20 cellular contexts compared by ENCODE assay signal in genomic region chr20:10682939-10683338, GRCh38. TPM values are rescaled to one million over a fixed set of nuclear protein-coding genes. Genes with fewer than 3 reads are reported as not detected.
DNase-seq lines count a peak whose midpoint lies in the region; ATAC-seq, FAIRE-seq and TF ChIP-seq lines count a peak whose summit lies in the region.
"Had no signal": no experiment of that assay in that cellular context is flagged by ENCODE, and none has a peak within 500 bp of the region (broad histone marks: within the 10 kb centered on the region; RNA-seq: fewer than 3 reads in every experiment).

No MANE protein-coding gene starts in this region.

- no peak overlapping the region for H2AFZ ChIP-seq in PC-3 (ENCODE audit: low read length)

- H3K27me3 ChIP-seq in bronchial epithelial cell (ENCODE audit: control insufficient read depth, insufficient read depth, low read length) (no peaks in the 10 kb centered on the region), PC-3 (ENCODE audit: low read length) (no peaks in the 10 kb centered on the region)
- H3K27me3 ChIP-seq: BLaER1 treated with 17β-estradiol and CSF1 and Interleukin-3, amounts not matched to agents 10 nM and 100 nM had no signal

- H3K36me3 ChIP-seq in bronchial epithelial cell (ENCODE audit: control insufficient read depth, insufficient read depth, low read length) (no peaks in the 10 kb centered on the region), PC-3 (ENCODE audit: low read depth, low read length) (no peaks in the 10 kb centered on the region)
- H3K36me3 ChIP-seq: BLaER1 treated with 17β-estradiol and CSF1 and Interleukin-3, amounts not matched to agents 10 nM and 100 nM had no signal

- ATAC-seq in PC-3 (no peak), sciatic nerve (no peak)
- ATAC-seq: K562 had no signal

- no peaks in the 10 kb centered on the region for H4K20me1 ChIP-seq in PC-3 (ENCODE audit: low read length)
- H4K20me1 ChIP-seq: BLaER1 treated with 17β-estradiol and CSF1 and Interleukin-3, amounts not matched to agents 10 nM and 100 nM had no signal

- intact Hi-C loops in PC-3 (cut with micrococcal nuclease) (no loop called here), sciatic nerve (cut with DNase I) (no loop called here)

- H3F3A ChIP-seq in PC-3 (ENCODE audit: low read length, unreplicated experiment), result no peaks in the 10 kb centered on the region

- H3K9me2 ChIP-seq in PC-3 (replicated peaks; ENCODE audit: low read length), result no peaks in the 10 kb centered on the region

- no peak overlapping the region for H3K27ac ChIP-seq in PC-3 (ENCODE audit: low read length)
- H3K27ac ChIP-seq: BLaER1 treated with 17β-estradiol and CSF1 and Interleukin-3, amounts not matched to agents 10 nM and 100 nM; HL-60 had no signal

- no TSS peak for BruUV-seq in PC-3 (replicated peaks; lab: Mats Ljungman, UMichigan)

- no peaks in the 10 kb centered on the region for H3K9me3 ChIP-seq in PC-3 (ENCODE audit: low read length)
- H3K9me3 ChIP-seq: BLaER1 treated with 17β-estradiol and CSF1 and Interleukin-3, amounts not matched to agents 10 nM and 100 nM had no signal

- CTCF ChIA-PET in PC-3 (lab: Charles Lee), result interaction anchor here (0.5 kb wide), 1 partner anchor 319 kb away, joined by 3 read pairs; no protein-coding TSS in a partner anchor

- H3K4me3 ChIP-seq in bronchial epithelial cell (ENCODE audit: low read depth, low read length) (no peak overlapping the region), fibroblast of mammary gland (ENCODE audit: control insufficient read depth, low read depth, low read length) (no peak overlapping the region), PC-3 (ENCODE audit: low read length) (no peak overlapping the region)
- H3K4me3 ChIP-seq: BLaER1 treated with 17β-estradiol and CSF1 and Interleukin-3, amounts not matched to agents 10 nM and 100 nM; K562 had no signal

- TF ChIP-seq CTCF in bronchial epithelial cell (IDR thresholded peaks at IDR 0.05; ENCODE audit: insufficient read depth, low read length, severe bottlenecking), result no peak
- no peak for TF ChIP-seq CTCF in fibroblast of mammary gland (conservative IDR thresholded peaks at IDR 0.05; ENCODE audit: control insufficient read depth, insufficient read depth, low read depth, low read length)
- TF ChIP-seq CTCF in PC-3 (conservative IDR thresholded peaks at IDR 0.05; ENCODE audit: low read depth, low read length), result no peak

- H3K79me2 ChIP-seq in PC-3 (ENCODE audit: low read length), result no peaks in the 10 kb centered on the region

- DNase-seq in RKO (ENCODE audit: low spot score), result peak; percentile 16
- DNase-seq in bronchial epithelial cell (ENCODE audit: low read depth), result no peak
- DNase-seq in fibroblast of mammary gland (ENCODE audit: low read depth), result peak; percentile 35
- peak; percentile 36 for DNase-seq in kidney tubule cell (ENCODE audit: low spot score)
- DNase-seq in NCI-H2196 treated with DMSO at 0.1 percent for 48 hours (lab: John Stamatoyannopoulos, UW; ENCODE audit: unreplicated experiment), result no peak
- no peak for DNase-seq in PC-3
- no peak for DNase-seq in sciatic nerve (ENCODE audit: low spot score)
- no peak for DNase-seq in HCEC 1CT
- DNase-seq: CD4-positive, CD25-positive, alpha-beta regulatory T cell; CD8-positive, alpha-beta memory T cell; COR-L47; GDM1; H9 had no signal

- peak; percentile 18 for FAIRE-seq in bronchial epithelial cell (lab: Jason Lieb, UNC)
- FAIRE-seq: D721Med, GM12892, H1, K562 had no signal

- H3K9ac ChIP-seq in PC-3 (ENCODE audit: low read length), result no peak overlapping the region
- H3K9ac ChIP-seq: BLaER1 treated with 17β-estradiol and CSF1 and Interleukin-3, amounts not matched to agents 10 nM and 100 nM had no signal

- H3K4me1 ChIP-seq in PC-3 (ENCODE audit: insufficient read depth, low read length), result peaks cover 16% of the 10 kb centered on the region

- POLR2A ChIA-PET in PC-3 (lab: Charles Lee; ENCODE audit: unreplicated experiment), result interaction anchor here (0.5 to 0.6 kb wide), 2 partner anchors 84 to 165 kb away, joined by 3 read pairs; no protein-coding TSS in a partner anchor

- no peak overlapping the region for H3K4me2 ChIP-seq in PC-3 (ENCODE audit: low read length)
- H3K4me2 ChIP-seq: BLaER1 treated with 17β-estradiol and CSF1 and Interleukin-3, amounts not matched to agents 10 nM and 100 nM had no signal

RNA-seq across cellular contexts. Expression of gene JAG1, which starts 9.1 kb away (rescaled TPM):
- total RNA-seq in bronchial epithelial cell (225 and 310 TPM in 2 replicates), PC-3 (2014; rRNA removed) (176 and 184 TPM in 2 replicates), sciatic nerve (81.6 TPM)
- total RNA-seq: B cell had no signal

Comparison
In these comparisons a context has a peak if more than half of its experiments do, and no peak if none do; other contexts are left out.
1. DNase-seq: peak in RKO (single experiment), fibroblast of mammary gland (single experiment) and kidney tubule cell (single experiment); none in bronchial epithelial cell (single experiment), NCI-H2196 treated with DMSO at 0.1 percent for 48 hours (single experiment), PC-3 (single experiment), sciatic nerve (single experiment) and HCEC 1CT (single experiment).